8 cellular contexts compared by ENCODE assay signal in the genomic region with DNA sequence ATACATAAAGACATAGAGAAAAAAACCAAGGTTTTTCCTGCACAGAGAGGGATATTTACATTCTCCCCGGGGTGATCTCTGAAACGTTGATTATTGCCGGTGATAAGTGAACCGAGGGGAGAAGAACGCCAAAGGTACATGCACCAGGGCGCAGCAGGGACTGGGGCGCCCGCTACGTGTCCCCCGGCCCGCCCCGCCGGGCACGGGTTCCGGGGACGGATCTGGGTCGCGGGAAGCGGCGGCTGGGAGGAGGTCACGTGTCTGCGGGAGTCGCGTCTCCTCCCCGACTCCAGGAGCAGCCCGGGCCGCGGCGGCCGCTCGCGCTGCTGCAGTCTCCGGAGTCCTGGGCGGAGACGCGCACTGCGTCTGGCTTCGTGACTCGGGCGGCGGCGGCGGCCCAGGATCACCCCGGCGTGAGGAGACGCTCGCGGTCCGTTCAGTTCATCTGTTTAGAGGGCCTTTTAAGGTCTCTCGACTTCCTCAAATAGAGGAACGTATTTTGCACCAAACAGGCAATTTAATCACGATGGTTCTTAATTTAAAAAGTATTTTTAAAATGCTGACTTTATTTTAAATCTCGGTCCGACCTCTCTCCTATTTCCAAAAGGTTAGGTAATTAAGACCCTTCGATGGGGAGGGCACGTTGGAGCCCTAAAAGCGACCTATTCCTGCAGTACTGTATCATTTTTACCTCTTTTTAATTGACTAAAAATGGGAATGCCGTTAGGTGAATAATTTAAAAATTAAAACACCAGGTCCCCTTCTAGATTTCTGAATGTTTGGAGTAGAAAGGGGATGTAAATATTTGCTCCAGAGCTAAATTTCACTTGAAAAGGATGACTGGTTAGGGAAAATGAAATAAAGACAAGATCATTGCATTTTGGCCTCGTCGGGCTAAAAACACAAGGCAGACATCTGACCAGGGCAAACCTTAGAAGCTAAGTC. TPM values are rescaled to one million over a fixed set of nuclear protein-coding genes. Genes with fewer than 3 reads are reported as not detected.
DNase-seq lines count a peak whose midpoint lies in the region; ATAC-seq and TF ChIP-seq lines count a peak whose summit lies in the region.

No MANE protein-coding gene starts in this region.

- H3K9ac ChIP-seq in Karpas-422 (ENCODE audit: low read length), result peak overlapping the region; percentile 59

- H3K27ac Mint-ChIP-seq in T-helper 1 cell treated with Interleukin-12 subunit alpha and Interleukin-12 subunit beta and Interleukin-4 antibody, amounts not matched to agents 30 μg/mL and 1 μg/mL, for 36 hours, result no peak overlapping the region

- H3K4me1 ChIP-seq in Karpas-422 (ENCODE audit: low read length) (peaks cover 49% of the 10 kb centered on the region), spleen (peaks cover 14 to 71% (median 57%) of the 10 kb centered on the region in 6 donors)

- H3K9me3 Mint-ChIP-seq in T-helper 1 cell treated with Interleukin-12 subunit alpha and Interleukin-12 subunit beta and Interleukin-4 antibody, amounts not matched to agents 30 μg/mL and 1 μg/mL, for 36 hours, result no peaks in the 10 kb centered on the region

- peak; percentile 39 for ATAC-seq in GM21529 (IDR thresholded peaks at IDR 0.05; ENCODE audit: unreplicated experiment)

- H3K36me3 Mint-ChIP-seq in T-helper 1 cell treated with Interleukin-12 subunit alpha and Interleukin-12 subunit beta and Interleukin-4 antibody, amounts not matched to agents 30 μg/mL and 1 μg/mL, for 36 hours (ENCODE audit: low read depth), result no peaks in the 10 kb centered on the region

- DNase-seq in EL, result peak; percentile 86
- DNase-seq in Karpas-422, result peak; percentile 82
- peak; percentile 78 for DNase-seq in dedifferentiated amniotic fluid mesenchymal stem cell (ENCODE audit: extremely low spot score)
- DNase-seq in spleen, result peak; percentile 93
- no peak for DNase-seq in NK-92 (lab: John Stamatoyannopoulos, UW; ENCODE audit: unreplicated experiment)

- H2AFZ ChIP-seq in Karpas-422 (ENCODE audit: low read length), result peak overlapping the region; percentile 88

- no peaks in the 10 kb centered on the region for H3K9me2 ChIP-seq in Karpas-422 (replicated peaks; ENCODE audit: insufficient read depth, low read length)

- peaks cover 8% of the 10 kb centered on the region for H3K27me3 ChIP-seq in Karpas-422 (ENCODE audit: low read length)
- H3K27me3 ChIP-seq in layer of hippocampus (ENCODE audit: control insufficient read depth, insufficient read depth, low read length), result no peaks in the 10 kb centered on the region
- H3K27me3 ChIP-seq in spleen (replicated peaks in 1 of 7), result peaks cover 0 to 90% (median 41%) of the 10 kb centered on the region in 7 donors

- H3K4me3 ChIP-seq in Karpas-422 (ENCODE audit: low read length) (peak overlapping the region; percentile 75), spleen (peak overlapping the region; percentile 36 to 76 (median 58))

- H3K79me2 ChIP-seq in Karpas-422 (ENCODE audit: low read length), result no peaks in the 10 kb centered on the region

- H3K9me3 ChIP-seq in Karpas-422 (ENCODE audit: low read length) (no peaks in the 10 kb centered on the region), spleen (no peaks in the 10 kb centered on the region)

- no peak for TF ChIP-seq POLR2A in spleen (IDR thresholded peaks at IDR 0.05)

- H3K4me2 ChIP-seq in Karpas-422 (ENCODE audit: low read depth, low read length, poor library complexity, severe bottlenecking), result peak overlapping the region; percentile 98

- peak in 2 of 11 experiments; percentile 17 to 21 for TF ChIP-seq CTCF in spleen (IDR thresholded peaks at IDR 0.05 in 8 of 11, conservative IDR thresholded peaks at IDR 0.05 in 3 of 11)

- intact Hi-C loops in spleen (cut with DNase I; ENCODE audit: low total_unique reads), result no loop called here

- H3K36me3 ChIP-seq in Karpas-422 (ENCODE audit: insufficient read depth, low read length) (no peaks in the 10 kb centered on the region), spleen (no peaks in the 10 kb centered on the region)

- peaks cover 24% of the 10 kb centered on the region for H3K4me1 Mint-ChIP-seq in T-helper 1 cell treated with Interleukin-12 subunit alpha and Interleukin-12 subunit beta and Interleukin-4 antibody, amounts not matched to agents 30 μg/mL and 1 μg/mL, for 36 hours (ENCODE audit: low read depth)

- H3K4me3 Mint-ChIP-seq in T-helper 1 cell treated with Interleukin-12 subunit alpha and Interleukin-12 subunit beta and Interleukin-4 antibody, amounts not matched to agents 30 μg/mL and 1 μg/mL, for 36 hours, result peak overlapping the region; percentile 68

- H3K27ac ChIP-seq in Karpas-422 (ENCODE audit: low read length), result no peak overlapping the region
- peak overlapping the region; percentile 95 for H3K27ac ChIP-seq in layer of hippocampus (ENCODE audit: low read depth, low read length)
- peak overlapping the region; percentile 45 to 91 (median 86) for H3K27ac ChIP-seq in spleen

- H4K20me1 ChIP-seq in Karpas-422 (ENCODE audit: insufficient read depth, low read depth, low read length), result no peaks in the 10 kb centered on the region

- WGBS in spleen, 5 donors, result 4 to 7% (median 6%) methylated on average over 42 to 60 of the region's 60 CpGs

- H3K27me3 Mint-ChIP-seq in T-helper 1 cell treated with Interleukin-12 subunit alpha and Interleukin-12 subunit beta and Interleukin-4 antibody, amounts not matched to agents 30 μg/mL and 1 μg/mL, for 36 hours (ENCODE audit: low read depth), result peaks cover 89% of the 10 kb centered on the region

RNA-seq across cellular contexts. Expression of a gene that starts 1.8 kb away (rescaled TPM):
- total RNA-seq in Karpas-422 (2014; rRNA removed; shearing (Covaris generic); ENCODE audit: low replicate concordance), result 1.6 and 2.2 TPM in 2 replicates
- total RNA-seq in spleen, result 10 to 100 TPM in 6 of 7 donors, 1 to 10 TPM in 1; 7.2 to 46.9 (median 27.0) TPM
- 10 to 100 TPM in 2 of 3 donors, 1 to 10 TPM in 1; 8.7 to 22.9 (median 19.5) TPM for polyA plus RNA-seq in spleen
